Comparison of ENCODE assay signal across 8 cellular contexts in genomic region chr17:2302740-2303277, GRCh38. TPM values are rescaled to one million over a fixed set of nuclear protein-coding genes. Genes with fewer than 3 reads are reported as not detected.
DNase-seq lines count a peak whose midpoint lies in the region; ATAC-seq, FAIRE-seq and TF ChIP-seq lines count a peak whose summit lies in the region.

No MANE protein-coding gene starts in this region.

- peak overlapping the region; percentile 95 for H3K4me3 Mint-ChIP-seq in activated naive CD8-positive, alpha-beta T cell

- TF ChIP-seq CTCF in GM12865 (IDR thresholded peaks at IDR 0.05; ENCODE audit: insufficient read depth, low read depth, low read length, missing control alignments) (no peak), kidney (IDR thresholded peaks at IDR 0.05; ENCODE audit: borderline replicate concordance, extremely low read depth, insufficient read depth) (no peak), thoracic aorta (IDR thresholded peaks at IDR 0.05) (no peak)

- H3K27me3 Mint-ChIP-seq in activated naive CD8-positive, alpha-beta T cell = no peaks in the 10 kb centered on the region

- H3K27me3 ChIP-seq in thoracic aorta (replicated peaks; ENCODE audit: insufficient read depth) = no peaks in the 10 kb centered on the region

- ATAC-seq in HG02981 (IDR thresholded peaks at IDR 0.05; ENCODE audit: unreplicated experiment) = peak; percentile 13
- no peak for ATAC-seq in thoracic aorta (ENCODE audit: insufficient number of reproducible peaks, low FRiP score, low read depth)

- H3K4me1 ChIP-seq in kidney (ENCODE audit: control insufficient read depth in 1 of 2, insufficient read depth in 1 of 2, low read depth in 1 of 2, low read length in 2 of 2) = peaks cover 0 to 4% of the 10 kb centered on the region in 2 donors
- H3K4me1 ChIP-seq in thoracic aorta (ENCODE audit: control insufficient read depth in 1 of 2, low read depth in 2 of 2) = peaks cover 7 to 34% of the 10 kb centered on the region in 2 donors

- H3K27ac Mint-ChIP-seq in activated naive CD8-positive, alpha-beta T cell = peak overlapping the region; percentile 89

- DNase-seq in GM12865 (ENCODE audit: low read depth) (peak; percentile 29), kidney (no peak), thoracic aorta (ENCODE audit: low spot score) (no peak), SHP77 (lab: John Stamatoyannopoulos, UW) (no peak), anterior cingulate cortex (lab: John Stamatoyannopoulos, UW) (no peak), NCI-H1048 (lab: John Stamatoyannopoulos, UW) (no peak)

- FAIRE-seq in kidney (lab: Jason Lieb, UNC) = no peak

- peaks cover 13% of the 10 kb centered on the region for H3K36me3 Mint-ChIP-seq in activated naive CD8-positive, alpha-beta T cell

- H3K9me3 ChIP-seq in kidney (ENCODE audit: control insufficient read depth in 1 of 2, low read length in 2 of 2) (no peaks in the 10 kb centered on the region), thoracic aorta (no peaks in the 10 kb centered on the region)

- no peaks in the 10 kb centered on the region for H3K9me3 Mint-ChIP-seq in activated naive CD8-positive, alpha-beta T cell (ENCODE audit: low read depth)

- H3K27ac ChIP-seq in kidney (ENCODE audit: low read depth in 2 of 2, low read length in 2 of 2) (peak overlapping the region; percentile 93 to 94), thoracic aorta (peak overlapping the region; percentile 86 to 88)

- peak overlapping the region; percentile 67 to 89 for H3K9ac ChIP-seq in kidney (ENCODE audit: low read length in 2 of 2)

- H3K4me1 Mint-ChIP-seq in activated naive CD8-positive, alpha-beta T cell (ENCODE audit: low read depth) = peaks cover 48% of the 10 kb centered on the region

- intact Hi-C loops in kidney (cut with DNase I) = no loop called here

- H3K4me3 ChIP-seq in GM12865 (ENCODE audit: low read depth, low read length) (peak overlapping the region; percentile 60), kidney (ENCODE audit: low read length in 2 of 2) (peak overlapping the region; percentile 81 to 97), thoracic aorta (peak overlapping the region; percentile 99)

- H3K36me3 ChIP-seq in kidney (ENCODE audit: control insufficient read depth in 1 of 2, insufficient read depth in 2 of 2, low read length in 2 of 2) = peaks cover 4 to 13% of the 10 kb centered on the region in 2 donors
- H3K36me3 ChIP-seq in thoracic aorta = peaks cover 7% of the 10 kb centered on the region

RNA-seq across cellular contexts. Expression of gene SMG6, which starts 0.8 kb away (rescaled TPM):
- 37.3 TPM for total RNA-seq in kidney
- polyA plus RNA-seq in kidney (ENCODE audit: insufficient read depth, low read depth, low replicate concordance) = 20.6 TPM
- 10 to 100 TPM; 33.2 to 82.9 TPM for total RNA-seq in thoracic aorta

RNA-seq across cellular contexts. Expression of gene SRR, which starts 0.9 kb away (rescaled TPM):
- total RNA-seq in kidney = 10.0 TPM
- 3.5 TPM for polyA plus RNA-seq in kidney (ENCODE audit: insufficient read depth, low read depth, low replicate concordance)
- 10 to 100 TPM; 10.5 to 20.8 TPM for total RNA-seq in thoracic aorta

RNA-seq across cellular contexts. Expression of gene TSR1, which starts 33.4 kb away (rescaled TPM):
- 24.4 TPM for total RNA-seq in kidney
- 9.1 TPM for polyA plus RNA-seq in kidney (ENCODE audit: insufficient read depth, low read depth, low replicate concordance)
- 10 to 100 TPM; 36.0 to 63.2 TPM for total RNA-seq in thoracic aorta

RNA-seq across cellular contexts. Expression of gene SGSM2, which starts 34.5 kb away (rescaled TPM):
- 58.0 TPM for total RNA-seq in kidney
- polyA plus RNA-seq in kidney (ENCODE audit: insufficient read depth, low read depth, low replicate concordance) = 33.7 TPM
- 10 to 100 TPM; 58.1 to 70.3 TPM for total RNA-seq in thoracic aorta
